1 cellular context compared by ENCODE assay signal in genomic region chr3:150147776-150148175, GRCh38.
TF ChIP-seq lines count a peak whose summit lies in the region.

No MANE protein-coding gene starts in this region.

TF ChIP-seq in GM23338, 12 proteins besides CTCF, POLR2A, EP300 and RAD21 (continued from another document):
- TF ChIP-seq REST (IDR thresholded peaks at IDR 0.05; ENCODE audit: unreplicated experiment) (no peak), STAT1 (IDR thresholded peaks at IDR 0.05; ENCODE audit: unreplicated experiment) (no peak), CREB1 (CRISPR knock-in tag; IDR thresholded peaks at IDR 0.05; ENCODE audit: low read depth) (no peak), POLR2AphosphoS5 (IDR thresholded peaks at IDR 0.05; ENCODE audit: low read depth) (no peak), ETS1 (IDR thresholded peaks at IDR 0.05) (no peak), ZNF331 (CRISPR knock-in tag; IDR thresholded peaks at IDR 0.05; ENCODE audit: low read depth) (no peak), JUNB (IDR thresholded peaks at IDR 0.05; ENCODE audit: unreplicated experiment) (no peak), EZH2phosphoT487 (IDR thresholded peaks at IDR 0.05; ENCODE audit: unreplicated experiment) (no peak)
